11 cellular contexts compared by ENCODE assay signal in genomic region chr6:77462359-77463307, GRCh38. TPM values are rescaled to one million over a fixed set of nuclear protein-coding genes. Genes with fewer than 3 reads are reported as not detected.
DNase-seq lines count a peak whose midpoint lies in the region; ATAC-seq, FAIRE-seq and TF ChIP-seq lines count a peak whose summit lies in the region.
"Had no signal": no experiment of that assay in that cellular context is flagged by ENCODE, and none has a peak within 500 bp of the region (broad histone marks: within the 10 kb centered on the region; RNA-seq: fewer than 3 reads in every experiment).

No MANE protein-coding gene starts in this region.

- H4K20me1 ChIP-seq in endothelial cell of umbilical vein (replicated peaks; ENCODE audit: control insufficient read depth, extremely low read depth, insufficient read depth, low read length): no peaks in the 10 kb centered on the region

- H3K9me1 ChIP-seq in endothelial cell of umbilical vein (replicated peaks; ENCODE audit: control insufficient read depth, extremely low read depth, insufficient read depth, low read length): no peaks in the 10 kb centered on the region

- H2AFZ ChIP-seq in endothelial cell of umbilical vein (ENCODE audit: low read depth, low read length): peak overlapping the region; percentile 45

- H3K9ac ChIP-seq in endothelial cell of umbilical vein (replicated peaks; ENCODE audit: extremely low read depth, insufficient read depth, low read length): peak overlapping the region; percentile 92
- no peak overlapping the region for H3K9ac ChIP-seq in mucosa of rectum (ENCODE audit: low read depth in 1 of 2, low read length in 2 of 2)

- peak; percentile 39 for DNase-seq in Right ventricle myocardium superior
- no peak for DNase-seq in cardiac septum (ENCODE audit: low spot score)
- peak; percentile 85 for DNase-seq in endothelial cell of umbilical vein (ENCODE audit: low read depth, low spot score)
- DNase-seq in vagina (ENCODE audit: extremely low spot score in 2 of 2): no peak
- DNase-seq in NCI-H2196 treated with DMSO at 0.1 percent for 48 hours (lab: John Stamatoyannopoulos, UW; ENCODE audit: unreplicated experiment): no peak
- DNase-seq in activated CD4-positive, alpha-beta T cell treated with anti-CD3 and anti-CD28 coated beads for 1 hour: no peak
- DNase-seq: activated gamma-delta T cell, COR-L47, NCI-H1694 had no signal

- H3K27me3 ChIP-seq in endothelial cell of umbilical vein (ENCODE audit: control insufficient read depth in 2 of 2, insufficient read depth in 2 of 2, low read length in 2 of 2) (no peaks in the 10 kb centered on the region), mucosa of rectum (ENCODE audit: control insufficient read depth in 2 of 2, insufficient read depth in 2 of 2, low read length in 2 of 2) (peaks cover 42 to 48% of the 10 kb centered on the region in 2 donors), vagina (no peaks in the 10 kb centered on the region)

- H3K4me3 ChIP-seq in endothelial cell of umbilical vein (replicated peaks in 1 of 3; ENCODE audit: insufficient read depth in 1 of 3, low read depth in 1 of 3, low read length in 3 of 3) (peak overlapping the region; percentile 70 to 97 (median 77)), mucosa of rectum (ENCODE audit: low read length in 2 of 2) (peak overlapping the region; percentile 8 to 57), vagina (peak overlapping the region; percentile 35 to 43)

- no TSS peak for BruUV-seq in endothelial cell of umbilical vein (replicated peaks; lab: Mats Ljungman, UMichigan)

- H3K79me2 ChIP-seq in endothelial cell of umbilical vein (ENCODE audit: control insufficient read depth, insufficient read depth, low read length): peaks cover 83% of the 10 kb centered on the region

- intact Hi-C loops in Right ventricle myocardium superior (cut with DNase I): loop anchor here (10.0 kb wide), 1 partner anchor 778 kb away; no protein-coding TSS in a partner anchor
- intact Hi-C loops in cardiac septum (cut with DNase I): loop anchor here (10.0 kb wide), 1 partner anchor 778 kb away; no protein-coding TSS in a partner anchor
- intact Hi-C loops in endothelial cell of umbilical vein (cut with micrococcal nuclease): loop anchor here (1.0 to 10.0 kb wide), 7 partner anchors 765 to 2002 kb away; partner anchors contain the start of gene PHIP
- intact Hi-C loops in vagina (cut with DNase I): no loop called here

- H3K4me1 ChIP-seq in endothelial cell of umbilical vein (ENCODE audit: control insufficient read depth, extremely low read depth, insufficient read depth, low read length) (peaks cover 48% of the 10 kb centered on the region), mucosa of rectum (ENCODE audit: control insufficient read depth in 2 of 2, insufficient read depth in 2 of 2, low read length in 2 of 2) (no peaks in the 10 kb centered on the region), vagina (peaks cover 6% of the 10 kb centered on the region)

- peak; percentile 63 to 83 for TF ChIP-seq CTCF in endothelial cell of umbilical vein (IDR thresholded peaks at IDR 0.05; ENCODE audit: extremely low read depth in 1 of 2, insufficient read depth in 1 of 2, low read depth in 1 of 2, low read length in 2 of 2)
- no peak for TF ChIP-seq CTCF in vagina (IDR thresholded peaks at IDR 0.05)

- no peaks in the 10 kb centered on the region for H3K9me3 ChIP-seq in endothelial cell of umbilical vein (replicated peaks; ENCODE audit: control insufficient read depth, insufficient read depth, low read length)
- H3K9me3 ChIP-seq in mucosa of rectum (ENCODE audit: control insufficient read depth in 2 of 2, low read length in 2 of 2): no peaks in the 10 kb centered on the region
- H3K9me3 ChIP-seq in vagina: no peaks in the 10 kb centered on the region

- H3K4me2 ChIP-seq in endothelial cell of umbilical vein (ENCODE audit: insufficient read depth, low read length): peak overlapping the region; percentile 97

- POLR2A ChIA-PET in endothelial cell of umbilical vein (lab: Charles Lee): interaction anchor here (0.6 to 2.8 kb wide), 3 partner anchors 12 to 169 kb away, joined by 3 to 14 read pairs (median 3); no protein-coding TSS in a partner anchor

- CTCF ChIA-PET in endothelial cell of umbilical vein (lab: Charles Lee): interaction anchor here (0.9 to 9.4 kb wide), 10 partner anchors 9 to 1570 kb away, joined by 3 to 105 read pairs (median 14); no protein-coding TSS in a partner anchor

- TF ChIP-seq POLR2A in endothelial cell of umbilical vein (IDR thresholded peaks at IDR 0.05; ENCODE audit: low read depth, low read length) (peak; percentile 2), vagina (IDR thresholded peaks at IDR 0.05) (no peak)

- FAIRE-seq in endothelial cell of umbilical vein (lab: Jason Lieb, UNC): peak; percentile 74

- peak overlapping the region; percentile 72 for H3K27ac ChIP-seq in endothelial cell of umbilical vein (ENCODE audit: insufficient read depth, low read depth, low read length)
- H3K27ac ChIP-seq in mucosa of rectum (ENCODE audit: low read depth in 2 of 2, low read length in 2 of 2): no peak overlapping the region
- H3K27ac ChIP-seq in vagina: no peak overlapping the region

- H3K36me3 ChIP-seq in endothelial cell of umbilical vein (ENCODE audit: control insufficient read depth in 2 of 2, extremely low read depth in 1 of 2, insufficient read depth in 2 of 2, low read length in 2 of 2) (no peaks in the 10 kb centered on the region), mucosa of rectum (ENCODE audit: control insufficient read depth in 2 of 2, insufficient read depth in 2 of 2, low read length in 2 of 2) (no peaks in the 10 kb centered on the region), vagina (no peaks in the 10 kb centered on the region)

- ATAC-seq in Right ventricle myocardium superior (ENCODE audit: poor library complexity) (no peak), HG02642 (IDR thresholded peaks at IDR 0.05; ENCODE audit: poor library complexity, unreplicated experiment) (no peak)

- dilution Hi-C loops in endothelial cell of umbilical vein (cut with MboI; ENCODE audit: extremely low pct_ligation_motif_present, low sequenced_read_pairs): no loop called here

TF ChIP-seq in endothelial cell of umbilical vein, 7 proteins besides CTCF, POLR2A, EP300 and RAD21:
- peak; percentile 38 for TF ChIP-seq GATA2 (IDR thresholded peaks at IDR 0.05; ENCODE audit: insufficient read depth, insufficient read length, low read depth, low read length)
- TF ChIP-seq EZH2 (IDR thresholded peaks at IDR 0.05; ENCODE audit: borderline replicate concordance, low read depth, low read length, severe bottlenecking): no peak

RNA-seq across cellular contexts. Expression of gene HTR1B, which starts 0.7 kb away (rescaled TPM):
- not detected for total RNA-seq in Right ventricle myocardium superior
- 0.11 TPM for total RNA-seq in cardiac septum
- 54.7 and 57.5 TPM in 2 replicates for total RNA-seq in endothelial cell of umbilical vein
- polyA plus RNA-seq in endothelial cell of umbilical vein: 66.3 and 68.7 TPM in 2 replicates
- 50.3 and 57.1 TPM in 2 replicates for polyA plus RNA-seq in endothelial cell of umbilical vein (2011; cell fraction: cytosol; rRNA removed)
- 31.5 and 35.8 TPM in 2 replicates for polyA plus RNA-seq in endothelial cell of umbilical vein (2011; cell fraction: nucleus; rRNA removed)
- 57.8 and 67.8 TPM in 2 replicates for polyA plus RNA-seq in endothelial cell of umbilical vein (2012)
- polyA minus RNA-seq in endothelial cell of umbilical vein: 79.8 and 97.0 TPM in 2 replicates
- not detected for polyA minus RNA-seq in endothelial cell of umbilical vein (2011; cell fraction: cytosol; rRNA and poly(A)+ RNA removed)
- 31.1 and 34.1 TPM in 2 replicates for polyA minus RNA-seq in endothelial cell of umbilical vein (2011; cell fraction: nucleus; rRNA and poly(A)+ RNA removed)
- total RNA-seq in vagina: not detected

Comparison
In these comparisons a context has a peak if more than half of its experiments do, and no peak if none do; other contexts are left out.
1. DNase-seq: peak in Right ventricle myocardium superior (single experiment) and endothelial cell of umbilical vein (single experiment); none in cardiac septum (single experiment), vagina (0 of 2), NCI-H2196 treated with DMSO at 0.1 percent for 48 hours (single experiment) and activated CD4-positive, alpha-beta T cell treated with anti-CD3 and anti-CD28 coated beads for 1 hour (single experiment).
2. CTCF ChIP-seq: peak in endothelial cell of umbilical vein (2 of 2); none in vagina (0 of 3).
3. RNA of gene HTR1B, which starts 0.7 kb away (total RNA-seq): 54.7 to 57.5 TPM in endothelial cell of umbilical vein; not detected in vagina (single experiment), 0.11 TPM in cardiac septum (single experiment) and not detected in Right ventricle myocardium superior (single experiment); every median in the first group is over 10 times any median in the second.
4. Peak in every context shown above with its lines, with median percentiles within 50 percentile points of each other: H3K4me3 ChIP-seq.